In genomic region chr2:241356871-241357260, GRCh38 we compare ENCODE assay signal across 8 cellular contexts. TPM values are rescaled to one million over a fixed set of nuclear protein-coding genes. Genes with fewer than 3 reads are reported as not detected.
DNase-seq lines count a peak whose midpoint lies in the region; ATAC-seq and TF ChIP-seq lines count a peak whose summit lies in the region.

No MANE protein-coding gene starts in this region.

- WGBS in body of pancreas, 2 donors, result 6% methylated on average over 5 of the region's 5 CpGs

- no peak for TF ChIP-seq CTCF in HFF-Myc (IDR thresholded peaks at IDR 0.05; ENCODE audit: low read depth, low read length, missing control alignments)
- TF ChIP-seq CTCF in body of pancreas (IDR thresholded peaks at IDR 0.05), result no peak

- H3K4me3 ChIP-seq in ACC112 (ENCODE audit: low read depth, low read length), result peak overlapping the region; percentile 97
- peak overlapping the region; percentile 90 for H3K4me3 ChIP-seq in HFF-Myc (replicated peaks; ENCODE audit: low read depth, low read length)
- H3K4me3 ChIP-seq in body of pancreas, result peak overlapping the region; percentile 42 to 72
- peak overlapping the region; percentile 48 for H3K4me3 ChIP-seq in mononuclear cell (ENCODE audit: low read length)

- peak overlapping the region; percentile 20 for H2AFZ ChIP-seq in ACC112 (ENCODE audit: low read length, unreplicated experiment)

- intact Hi-C loops in body of pancreas (cut with DNase I), result no loop called here

- H3K27ac ChIP-seq in ACC112 (ENCODE audit: low read depth, low read length), result peak overlapping the region; percentile 53; the same call in 1 of the 2 replicates
- H3K27ac ChIP-seq in body of pancreas, result peak overlapping the region; percentile 82 to 92 (median 90)

- peaks cover 53% of the 10 kb centered on the region for H3K79me2 ChIP-seq in ACC112 (ENCODE audit: control insufficient read depth, insufficient read depth, low read length, unreplicated experiment)

- H3K27me3 ChIP-seq in ACC112 (ENCODE audit: insufficient read depth, low read length) (no peaks in the 10 kb centered on the region), body of pancreas (no peaks in the 10 kb centered on the region), mononuclear cell (ENCODE audit: insufficient read depth, low read length) (no peaks in the 10 kb centered on the region)

- DNase-seq in HFF-Myc (ENCODE audit: extremely low read depth, low read depth) (no peak), body of pancreas (no peak), epidermal melanocyte (ENCODE audit: insufficient read length, low spot score) (no peak), MV-4-11 (lab: John Stamatoyannopoulos, UW) (no peak)

- H3K4me1 ChIP-seq in ACC112 (ENCODE audit: control insufficient read depth, insufficient read depth, low read length, unreplicated experiment), result peaks cover 26% of the 10 kb centered on the region
- peaks cover 44% of the 10 kb centered on the region for H3K4me1 ChIP-seq in body of pancreas
- H3K4me1 ChIP-seq in mononuclear cell (ENCODE audit: insufficient read depth, low read length), result peaks cover 30% of the 10 kb centered on the region

- ATAC-seq in body of pancreas (no peak), GM21576 (IDR thresholded peaks at IDR 0.05; ENCODE audit: unreplicated experiment) (no peak), HG03378 (IDR thresholded peaks at IDR 0.05; ENCODE audit: unreplicated experiment) (no peak)

- no peak for TF ChIP-seq POLR2A in body of pancreas (IDR thresholded peaks at IDR 0.05)

- H3K36me3 ChIP-seq in ACC112 (ENCODE audit: insufficient read depth, low read length), result peaks cover 21% of the 10 kb centered on the region
- H3K36me3 ChIP-seq in body of pancreas (replicated peaks in 1 of 2; ENCODE audit: insufficient read depth in 1 of 2, low read depth in 2 of 2), result peaks cover 0 to 10% of the 10 kb centered on the region in 2 donors

- H3K9me3 ChIP-seq in body of pancreas, result no peaks in the 10 kb centered on the region
- H3K9me3 ChIP-seq in mononuclear cell (ENCODE audit: low read depth, low read length), result no peaks in the 10 kb centered on the region

RNA-seq across cellular contexts. Expression of gene FARP2, which starts 0.8 kb away (rescaled TPM):
- total RNA-seq in body of pancreas, result 10 to 100 TPM; 30.1 to 44.2 TPM
- 27.6 TPM for total RNA-seq in mononuclear cell

RNA-seq across cellular contexts. Expression of gene SEPTIN2, which starts 41.1 kb away (rescaled TPM):
- total RNA-seq in body of pancreas (100 to 1,000 TPM; 226 to 271 TPM), mononuclear cell (218 TPM)

RNA-seq across cellular contexts. Expression of gene HDLBP, which starts 41.4 kb away (rescaled TPM):
- total RNA-seq in body of pancreas, result 100 to 1,000 TPM; 501 to 612 TPM
- total RNA-seq in mononuclear cell, result 121 TPM
